1 cellular context compared by ENCODE assay signal in genomic region chr5:160262665-160263064, GRCh38.
A peak's percentile ranks its signal among the peaks of the same experiment; 100 is the strongest.
TF ChIP-seq lines count a peak whose summit lies in the region.

No MANE protein-coding gene starts in this region.

TF ChIP-seq in K562, 482 proteins besides CTCF, POLR2A, EP300 and RAD21 (continued from another document and continues in another):
- TF ChIP-seq, protein P1, sequence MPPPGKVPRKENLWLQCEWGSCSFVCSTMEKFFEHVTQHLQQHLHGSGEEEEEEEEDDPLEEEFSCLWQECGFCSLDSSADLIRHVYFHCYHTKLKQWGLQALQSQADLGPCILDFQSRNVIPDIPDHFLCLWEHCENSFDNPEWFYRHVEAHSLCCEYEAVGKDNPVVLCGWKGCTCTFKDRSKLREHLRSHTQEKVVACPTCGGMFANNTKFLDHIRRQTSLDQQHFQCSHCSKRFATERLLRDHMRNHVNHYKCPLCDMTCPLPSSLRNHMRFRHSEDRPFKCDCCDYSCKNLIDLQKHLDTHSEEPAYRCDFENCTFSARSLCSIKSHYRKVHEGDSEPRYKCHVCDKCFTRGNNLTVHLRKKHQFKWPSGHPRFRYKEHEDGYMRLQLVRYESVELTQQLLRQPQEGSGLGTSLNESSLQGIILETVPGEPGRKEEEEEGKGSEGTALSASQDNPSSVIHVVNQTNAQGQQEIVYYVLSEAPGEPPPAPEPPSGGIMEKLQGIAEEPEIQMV (tag; conservative IDR thresholded peaks at IDR 0.05; ENCODE audit: low read depth): no peak
- no peak for TF ChIP-seq SMAD1 (IDR thresholded peaks at IDR 0.05; ENCODE audit: low read depth, low read length, partially characterized antibody)
- TF ChIP-seq FUS (optimal IDR thresholded peaks at IDR 0.05; ENCODE audit: low read depth, low read length): no peak
- TF ChIP-seq HLTF (IDR thresholded peaks at IDR 0.05): no peak
- no peak for TF ChIP-seq SIX5 (IDR thresholded peaks at IDR 0.05; ENCODE audit: borderline replicate concordance in 1 of 2, insufficient read depth in 1 of 2, low read depth in 1 of 2, low read length in 2 of 2)
- TF ChIP-seq TCF3 (CRISPR knock-in tag; IDR thresholded peaks at IDR 0.05): peak; percentile 89
- no peak for TF ChIP-seq DACH1 (IDR thresholded peaks at IDR 0.05; ENCODE audit: partially characterized antibody)
- TF ChIP-seq BRCA1 (IDR thresholded peaks at IDR 0.05): no peak
- TF ChIP-seq BRCA1 (CRISPR knock-in tag; IDR thresholded peaks at IDR 0.05): no peak
- no peak for TF ChIP-seq ZNF212 (CRISPR knock-in tag; IDR thresholded peaks at IDR 0.05)
- TF ChIP-seq GTF2A2 (tag; IDR thresholded peaks at IDR 0.05): no peak
- peak; percentile 61; the same call in 1 of the 2 replicates for TF ChIP-seq NFE2 (IDR thresholded peaks at IDR 0.05; ENCODE audit: low read depth)
- TF ChIP-seq, protein P2, sequence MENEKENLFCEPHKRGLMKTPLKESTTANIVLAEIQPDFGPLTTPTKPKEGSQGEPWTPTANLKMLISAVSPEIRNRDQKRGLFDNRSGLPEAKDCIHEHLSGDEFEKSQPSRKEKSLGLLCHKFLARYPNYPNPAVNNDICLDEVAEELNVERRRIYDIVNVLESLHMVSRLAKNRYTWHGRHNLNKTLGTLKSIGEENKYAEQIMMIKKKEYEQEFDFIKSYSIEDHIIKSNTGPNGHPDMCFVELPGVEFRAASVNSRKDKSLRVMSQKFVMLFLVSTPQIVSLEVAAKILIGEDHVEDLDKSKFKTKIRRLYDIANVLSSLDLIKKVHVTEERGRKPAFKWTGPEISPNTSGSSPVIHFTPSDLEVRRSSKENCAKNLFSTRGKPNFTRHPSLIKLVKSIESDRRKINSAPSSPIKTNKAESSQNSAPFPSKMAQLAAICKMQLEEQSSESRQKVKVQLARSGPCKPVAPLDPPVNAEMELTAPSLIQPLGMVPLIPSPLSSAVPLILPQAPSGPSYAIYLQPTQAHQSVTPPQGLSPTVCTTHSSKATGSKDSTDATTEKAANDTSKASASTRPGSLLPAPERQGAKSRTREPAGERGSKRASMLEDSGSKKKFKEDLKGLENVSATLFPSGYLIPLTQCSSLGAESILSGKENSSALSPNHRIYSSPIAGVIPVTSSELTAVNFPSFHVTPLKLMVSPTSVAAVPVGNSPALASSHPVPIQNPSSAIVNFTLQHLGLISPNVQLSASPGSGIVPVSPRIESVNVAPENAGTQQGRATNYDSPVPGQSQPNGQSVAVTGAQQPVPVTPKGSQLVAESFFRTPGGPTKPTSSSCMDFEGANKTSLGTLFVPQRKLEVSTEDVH (IDR thresholded peaks at IDR 0.05; ENCODE audit: low read depth, partially characterized antibody): no peak
- TF ChIP-seq, protein P3, sequence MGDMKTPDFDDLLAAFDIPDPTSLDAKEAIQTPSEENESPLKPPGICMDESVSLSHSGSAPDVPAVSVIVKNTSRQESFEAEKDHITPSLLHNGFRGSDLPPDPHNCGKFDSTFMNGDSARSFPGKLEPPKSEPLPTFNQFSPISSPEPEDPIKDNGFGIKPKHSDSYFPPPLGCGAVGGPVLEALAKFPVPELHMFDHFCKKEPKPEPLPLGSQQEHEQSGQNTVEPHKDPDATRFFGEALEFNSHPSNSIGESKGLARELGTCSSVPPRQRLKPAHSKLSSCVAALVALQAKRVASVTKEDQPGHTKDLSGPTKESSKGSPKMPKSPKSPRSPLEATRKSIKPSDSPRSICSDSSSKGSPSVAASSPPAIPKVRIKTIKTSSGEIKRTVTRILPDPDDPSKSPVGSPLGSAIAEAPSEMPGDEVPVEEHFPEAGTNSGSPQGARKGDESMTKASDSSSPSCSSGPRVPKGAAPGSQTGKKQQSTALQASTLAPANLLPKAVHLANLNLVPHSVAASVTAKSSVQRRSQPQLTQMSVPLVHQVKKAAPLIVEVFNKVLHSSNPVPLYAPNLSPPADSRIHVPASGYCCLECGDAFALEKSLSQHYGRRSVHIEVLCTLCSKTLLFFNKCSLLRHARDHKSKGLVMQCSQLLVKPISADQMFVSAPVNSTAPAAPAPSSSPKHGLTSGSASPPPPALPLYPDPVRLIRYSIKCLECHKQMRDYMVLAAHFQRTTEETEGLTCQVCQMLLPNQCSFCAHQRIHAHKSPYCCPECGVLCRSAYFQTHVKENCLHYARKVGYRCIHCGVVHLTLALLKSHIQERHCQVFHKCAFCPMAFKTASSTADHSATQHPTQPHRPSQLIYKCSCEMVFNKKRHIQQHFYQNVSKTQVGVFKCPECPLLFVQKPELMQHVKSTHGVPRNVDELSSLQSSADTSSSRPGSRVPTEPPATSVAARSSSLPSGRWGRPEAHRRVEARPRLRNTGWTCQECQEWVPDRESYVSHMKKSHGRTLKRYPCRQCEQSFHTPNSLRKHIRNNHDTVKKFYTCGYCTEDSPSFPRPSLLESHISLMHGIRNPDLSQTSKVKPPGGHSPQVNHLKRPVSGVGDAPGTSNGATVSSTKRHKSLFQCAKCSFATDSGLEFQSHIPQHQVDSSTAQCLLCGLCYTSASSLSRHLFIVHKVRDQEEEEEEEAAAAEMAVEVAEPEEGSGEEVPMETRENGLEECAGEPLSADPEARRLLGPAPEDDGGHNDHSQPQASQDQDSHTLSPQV (IDR thresholded peaks at IDR 0.05): 0 out of 2 replicates have a peak, but pooled peaks have one; percentile 28
- no peak for TF ChIP-seq TAF7 (tag; IDR thresholded peaks at IDR 0.05)
- TF ChIP-seq NEUROD1 (IDR thresholded peaks at IDR 0.05; ENCODE audit: borderline replicate concordance, low read depth, low read length, partially characterized antibody): peak; percentile 56
- TF ChIP-seq ZNF583 (CRISPR knock-in tag; IDR thresholded peaks at IDR 0.05): no peak
- no peak for TF ChIP-seq KDM1A (IDR thresholded peaks at IDR 0.05)
- no peak for TF ChIP-seq GABPB1 (CRISPR knock-in tag; IDR thresholded peaks at IDR 0.05)
- no peak for TF ChIP-seq BRF2 (IDR thresholded peaks at IDR 0.05; ENCODE audit: borderline replicate concordance, insufficient read depth, insufficient read length)
- TF ChIP-seq HMGN3 (IDR thresholded peaks at IDR 0.05; ENCODE audit: borderline replicate concordance, extremely low read depth, insufficient read length, low read depth, low read length): no peak
- TF ChIP-seq ATF1 (CRISPR knock-in tag; IDR thresholded peaks at IDR 0.05): no peak
- no peak for TF ChIP-seq ATF1 (tag; IDR thresholded peaks at IDR 0.05)
- TF ChIP-seq ZNF584 (CRISPR knock-in tag; IDR thresholded peaks at IDR 0.05; ENCODE audit: low read depth): 0 out of 2 replicates have a peak, but pooled peaks have one; percentile 67
- TF ChIP-seq PHF21A (IDR thresholded peaks at IDR 0.05; ENCODE audit: borderline replicate concordance, low read depth): no peak
- no peak for TF ChIP-seq SAP30 (IDR thresholded peaks at IDR 0.05; ENCODE audit: borderline replicate concordance, insufficient read depth, low read depth, low read length, poor library complexity, severe bottlenecking)
- no peak for TF ChIP-seq RFX1 (IDR thresholded peaks at IDR 0.05)
- TF ChIP-seq, protein P4, sequence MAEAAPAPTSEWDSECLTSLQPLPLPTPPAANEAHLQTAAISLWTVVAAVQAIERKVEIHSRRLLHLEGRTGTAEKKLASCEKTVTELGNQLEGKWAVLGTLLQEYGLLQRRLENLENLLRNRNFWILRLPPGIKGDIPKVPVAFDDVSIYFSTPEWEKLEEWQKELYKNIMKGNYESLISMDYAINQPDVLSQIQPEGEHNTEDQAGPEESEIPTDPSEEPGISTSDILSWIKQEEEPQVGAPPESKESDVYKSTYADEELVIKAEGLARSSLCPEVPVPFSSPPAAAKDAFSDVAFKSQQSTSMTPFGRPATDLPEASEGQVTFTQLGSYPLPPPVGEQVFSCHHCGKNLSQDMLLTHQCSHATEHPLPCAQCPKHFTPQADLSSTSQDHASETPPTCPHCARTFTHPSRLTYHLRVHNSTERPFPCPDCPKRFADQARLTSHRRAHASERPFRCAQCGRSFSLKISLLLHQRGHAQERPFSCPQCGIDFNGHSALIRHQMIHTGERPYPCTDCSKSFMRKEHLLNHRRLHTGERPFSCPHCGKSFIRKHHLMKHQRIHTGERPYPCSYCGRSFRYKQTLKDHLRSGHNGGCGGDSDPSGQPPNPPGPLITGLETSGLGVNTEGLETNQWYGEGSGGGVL (CRISPR knock-in tag; IDR thresholded peaks at IDR 0.05): no peak
- TF ChIP-seq HEY1 (CRISPR knock-in tag; IDR thresholded peaks at IDR 0.05; ENCODE audit: borderline replicate concordance): no peak
- TF ChIP-seq ZNF282 (CRISPR knock-in tag; IDR thresholded peaks at IDR 0.05): no peak
- TF ChIP-seq BHLHE40 (IDR thresholded peaks at IDR 0.05; ENCODE audit: low read length): peak; percentile 98
- no peak for TF ChIP-seq ZNF766 (CRISPR knock-in tag; conservative IDR thresholded peaks at IDR 0.05)
- TF ChIP-seq KLF13 (tag; IDR thresholded peaks at IDR 0.05; ENCODE audit: borderline replicate concordance, low read depth): no peak
- no peak for TF ChIP-seq ZHX1 (conservative IDR thresholded peaks at IDR 0.05; ENCODE audit: low read length)
- TF ChIP-seq RAD51 (IDR thresholded peaks at IDR 0.05; ENCODE audit: borderline replicate concordance, low read depth): no peak
- no peak for TF ChIP-seq SMARCB1 (IDR thresholded peaks at IDR 0.05; ENCODE audit: insufficient read length, low read depth)
- no peak for TF ChIP-seq SNIP1 (IDR thresholded peaks at IDR 0.05; ENCODE audit: low read depth)
- peak; percentile 68 for TF ChIP-seq CTBP1 (IDR thresholded peaks at IDR 0.05; ENCODE audit: borderline replicate concordance)
- TF ChIP-seq POLR2H (tag; IDR thresholded peaks at IDR 0.05; ENCODE audit: low read depth): no peak
- no peak for TF ChIP-seq ZNF384 (IDR thresholded peaks at IDR 0.05; ENCODE audit: low read depth, low read length)
- no peak for TF ChIP-seq ZNF3 (CRISPR knock-in tag; IDR thresholded peaks at IDR 0.05)
- no peak for TF ChIP-seq ZNF140 (CRISPR knock-in tag; IDR thresholded peaks at IDR 0.05)
- TF ChIP-seq SMARCA5 (IDR thresholded peaks at IDR 0.05): no peak
- no peak for TF ChIP-seq ZNF354B (CRISPR knock-in tag; IDR thresholded peaks at IDR 0.05)
- no peak for TF ChIP-seq THAP7 (CRISPR knock-in tag; IDR thresholded peaks at IDR 0.05)
- no peak for TF ChIP-seq RBM15 (IDR thresholded peaks at IDR 0.05; ENCODE audit: insufficient read depth, low read length)
- peak; percentile 76 for TF ChIP-seq DMBX1 (CRISPR knock-in tag; IDR thresholded peaks at IDR 0.05; ENCODE audit: borderline replicate concordance)
- TF ChIP-seq, protein P5, sequence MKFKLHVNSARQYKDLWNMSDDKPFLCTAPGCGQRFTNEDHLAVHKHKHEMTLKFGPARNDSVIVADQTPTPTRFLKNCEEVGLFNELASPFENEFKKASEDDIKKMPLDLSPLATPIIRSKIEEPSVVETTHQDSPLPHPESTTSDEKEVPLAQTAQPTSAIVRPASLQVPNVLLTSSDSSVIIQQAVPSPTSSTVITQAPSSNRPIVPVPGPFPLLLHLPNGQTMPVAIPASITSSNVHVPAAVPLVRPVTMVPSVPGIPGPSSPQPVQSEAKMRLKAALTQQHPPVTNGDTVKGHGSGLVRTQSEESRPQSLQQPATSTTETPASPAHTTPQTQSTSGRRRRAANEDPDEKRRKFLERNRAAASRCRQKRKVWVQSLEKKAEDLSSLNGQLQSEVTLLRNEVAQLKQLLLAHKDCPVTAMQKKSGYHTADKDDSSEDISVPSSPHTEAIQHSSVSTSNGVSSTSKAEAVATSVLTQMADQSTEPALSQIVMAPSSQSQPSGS (CRISPR knock-in tag; IDR thresholded peaks at IDR 0.05): no peak
- no peak for TF ChIP-seq ZNF512 (tag; IDR thresholded peaks at IDR 0.05)
- no peak for TF ChIP-seq ZBTB1 (CRISPR knock-in tag; IDR thresholded peaks at IDR 0.05; ENCODE audit: borderline replicate concordance, low read depth)
- no peak for TF ChIP-seq TCF7 (IDR thresholded peaks at IDR 0.05; ENCODE audit: borderline replicate concordance)
- TF ChIP-seq ZFPM2 (CRISPR knock-in tag; IDR thresholded peaks at IDR 0.05): no peak
